In genomic region chr9:134323741-134324358, GRCh38 we compare ENCODE assay signal across 9 cellular contexts. TPM values are rescaled to one million over a fixed set of nuclear protein-coding genes. Genes with fewer than 3 reads are reported as not detected.
DNase-seq lines count a peak whose midpoint lies in the region; ATAC-seq, FAIRE-seq and TF ChIP-seq lines count a peak whose summit lies in the region.
"Had no signal": no experiment of that assay in that cellular context is flagged by ENCODE, and none has a peak within 500 bp of the region (broad histone marks: within the 10 kb centered on the region; RNA-seq: fewer than 3 reads in every experiment).

No MANE protein-coding gene starts in this region.

- H3K27ac Mint-ChIP-seq in T-helper 2 cell treated with Interferon-gamma antibody and Interleukin-4, amounts not matched to agents 5 μg/mL and 100 μg/mL, for 36 hours, result no peak overlapping the region

- H3K4me3 Mint-ChIP-seq in T-helper 2 cell treated with Interferon-gamma antibody and Interleukin-4, amounts not matched to agents 5 μg/mL and 100 μg/mL, for 36 hours, result peak overlapping the region; percentile 28

- DNase-seq in T-helper 2 cell treated with Interferon-gamma antibody and Interleukin-4, amounts not matched to agents 5 μg/mL and 100 μg/mL, for 36 hours (ENCODE audit: low spot score), result no peak
- DNase-seq in T-helper 2 cell (no peak), H1 (ENCODE audit: low read depth in 1 of 2, low spot score in 2 of 2) (no peak), midbrain (lab: John Stamatoyannopoulos, UW) (peak; percentile 66), upper lobe of right lung (peak; percentile 85), GM19240 (ENCODE audit: insufficient read length, low spot score) (no peak), SIG-M5 (lab: John Stamatoyannopoulos, UW) (no peak)
- DNase-seq in central memory CD4-positive, alpha-beta T cell, result no peak
- DNase-seq: AML-193 had no signal

- peak overlapping the region; percentile 71 for H3K18ac ChIP-seq in H1 (ENCODE audit: extremely low read depth, low read length)

- peaks cover 0 to 14% of the 10 kb centered on the region in 2 experiments; a peak in 2 of 4 replicates for H3K79me2 ChIP-seq in H1 (ENCODE audit: control insufficient read depth in 1 of 2, insufficient read depth in 2 of 2, low read length in 2 of 2)

- 0 out of 2 replicates have a peak overlapping the region, but pooled peaks have one; percentile 14 for H2AFZ ChIP-seq in H1 (ENCODE audit: low read length)

- peak overlapping the region; percentile 43; the same call in 1 of the 2 replicates for H4K8ac ChIP-seq in H1 (ENCODE audit: extremely low read depth, insufficient read depth, low read length)

- no peak overlapping the region for H4K5ac ChIP-seq in H1 (ENCODE audit: insufficient read length, low read depth, low read length)

- no peak overlapping the region; the same call in 1 of the 2 replicates for H2AK5ac ChIP-seq in H1 (ENCODE audit: low read depth, low read length)

- H3K23me2 ChIP-seq in H1 (ENCODE audit: low read depth, low read length), result peaks cover 10% of the 10 kb centered on the region; the same call in 1 of the 2 replicates

- POLR2A ChIA-PET in H1 (lab: Charles Lee; ENCODE audit: partially characterized antibody), result interaction anchor here (1.7 kb wide), 1 partner anchor 149 kb away, joined by 3 read pairs; no protein-coding TSS in a partner anchor

- 83% methylated on average over 20 of the region's 20 CpGs; no CpG with 5 or more reads in 1 of the 2 experiments for WGBS in H1 (ENCODE audit: extremely low coverage in 1 of 2, insufficient coverage in 1 of 2, insufficient read length in 1 of 2, insufficient replicate concordance in 2 of 2, low coverage in 1 of 2, low lambda C conversion rate in 2 of 2, missing lambda C conversion rate in 1 of 2), 2 experiments

- no peak overlapping the region for H3K4ac ChIP-seq in H1 (replicated peaks; ENCODE audit: insufficient read length, low read depth, low read length)

- no peak overlapping the region; a peak in 1 of 4 replicates for H3K4me2 ChIP-seq in H1 (ENCODE audit: insufficient read depth in 1 of 2, low read depth in 2 of 2, low read length in 2 of 2)

- H3K27me3 ChIP-seq in H1 (replicated peaks in 1 of 4; ENCODE audit: control insufficient read depth in 3 of 4, extremely low read depth in 1 of 4, insufficient read depth in 3 of 4, low read length in 3 of 4) (peaks cover 0 to 6% (median 2%) of the 10 kb centered on the region in 4 experiments; a peak in 3 of 7 replicates), upper lobe of right lung (no peaks in the 10 kb centered on the region)

- H4K91ac ChIP-seq in H1 (replicated peaks; ENCODE audit: insufficient read length, low read length), result peak overlapping the region; percentile 41

- H3K14ac ChIP-seq in H1 (ENCODE audit: insufficient read length), result no peak overlapping the region

- H3K36me3 ChIP-seq in H1 (ENCODE audit: control insufficient read depth in 2 of 4, insufficient read depth in 4 of 4, low read length in 3 of 4), result no peaks in the 10 kb centered on the region
- H3K36me3 ChIP-seq in upper lobe of right lung, result no peaks in the 10 kb centered on the region

- ATAC-seq in upper lobe of right lung, result peak; percentile 40

- H2BK12ac ChIP-seq in H1 (ENCODE audit: low read depth, low read length), result peak overlapping the region; percentile 96; the same call in 1 of the 2 replicates

- TF ChIP-seq RAD21 in H1 (IDR thresholded peaks at IDR 0.05 in 1 of 2, conservative IDR thresholded peaks at IDR 0.05 in 1 of 2; ENCODE audit: low read depth in 2 of 2, low read length in 2 of 2), result no peak

- no peak for TF ChIP-seq POLR2A in H1 (IDR thresholded peaks at IDR 0.05; ENCODE audit: control extremely low read depth in 1 of 2, low read depth in 2 of 2, low read length in 2 of 2)

- H3K9me3 ChIP-seq in H1 (ENCODE audit: insufficient read depth in 2 of 2, low read depth in 1 of 2, low read length in 1 of 2) (no peaks in the 10 kb centered on the region), upper lobe of right lung (no peaks in the 10 kb centered on the region)

- no peak overlapping the region for H3K23ac ChIP-seq in H1 (ENCODE audit: insufficient read length)

- H3K27ac ChIP-seq in H1 (ENCODE audit: low read depth, low read length), result no peak overlapping the region
- H3K27ac ChIP-seq in upper lobe of right lung, result peak overlapping the region; percentile 89

- peaks cover 2% of the 10 kb centered on the region for H3K4me1 Mint-ChIP-seq in T-helper 2 cell treated with Interferon-gamma antibody and Interleukin-4, amounts not matched to agents 5 μg/mL and 100 μg/mL, for 36 hours (ENCODE audit: low read depth)

- no peak overlapping the region for H3K56ac ChIP-seq in H1 (replicated peaks; ENCODE audit: insufficient read length, low read depth, low read length)

- H2BK20ac ChIP-seq in H1 (ENCODE audit: low read length), result no peak overlapping the region

- H2BK5ac ChIP-seq in H1 (ENCODE audit: low read depth, low read length), result no peak overlapping the region

- H4K20me1 ChIP-seq in H1 (replicated peaks in 1 of 2; ENCODE audit: control insufficient read depth in 1 of 2, insufficient read depth in 2 of 2, low read length in 2 of 2), result peaks cover 5 to 12% of the 10 kb centered on the region in 2 experiments

- H3K27me3 Mint-ChIP-seq in T-helper 2 cell treated with Interferon-gamma antibody and Interleukin-4, amounts not matched to agents 5 μg/mL and 100 μg/mL, for 36 hours (ENCODE audit: low read depth), result peaks cover 32% of the 10 kb centered on the region

- no peaks in the 10 kb centered on the region for H3K9me3 Mint-ChIP-seq in T-helper 2 cell treated with Interferon-gamma antibody and Interleukin-4, amounts not matched to agents 5 μg/mL and 100 μg/mL, for 36 hours

- no peak for FAIRE-seq in H1 (lab: Jason Lieb, UNC)

- H2BK120ac ChIP-seq in H1 (replicated peaks; ENCODE audit: low read depth, low read length), result no peak overlapping the region

- H3K36me3 Mint-ChIP-seq in T-helper 2 cell treated with Interferon-gamma antibody and Interleukin-4, amounts not matched to agents 5 μg/mL and 100 μg/mL, for 36 hours (ENCODE audit: low read depth), result no peaks in the 10 kb centered on the region

- no peak for TF ChIP-seq EP300 in H1 (IDR thresholded peaks at IDR 0.05; ENCODE audit: borderline replicate concordance in 1 of 2, low read depth in 2 of 2, low read length in 2 of 2)

- intact Hi-C loops in upper lobe of right lung (cut with DNase I), result no loop called here

- H3K4me1 ChIP-seq in H1 (replicated peaks in 1 of 4; ENCODE audit: control insufficient read depth in 3 of 4, insufficient read depth in 4 of 4, low read length in 3 of 4) (peaks cover 0 to 46% (median 28%) of the 10 kb centered on the region in 4 experiments; a peak in 6 of 7 replicates), upper lobe of right lung (peaks cover 33% of the 10 kb centered on the region)

- H3K9ac ChIP-seq in H1 (replicated peaks in 1 of 4; ENCODE audit: extremely low read depth in 1 of 4, low read depth in 3 of 4, low read length in 3 of 4), result no peak overlapping the region

- no peak for TF ChIP-seq CTCF in H1 (IDR thresholded peaks at IDR 0.05; ENCODE audit: control extremely low read depth in 1 of 3, insufficient read depth in 1 of 3, low read depth in 1 of 3, low read length in 3 of 3)
- TF ChIP-seq CTCF in upper lobe of right lung (IDR thresholded peaks at IDR 0.05), result no peak

- H3K79me1 ChIP-seq in H1 (ENCODE audit: low read depth, low read length), result peaks cover 5% of the 10 kb centered on the region

- no peak overlapping the region for H3K4me3 ChIP-seq in H1 (ENCODE audit: extremely low read depth in 1 of 4, insufficient read depth in 2 of 4, low read depth in 3 of 4, low read length in 4 of 4)
- H3K4me3 ChIP-seq in upper lobe of right lung, result no peak overlapping the region

- CTCF ChIA-PET in H1 (lab: Charles Lee; ENCODE audit: partially characterized antibody), result interaction anchor here (0.6 to 1.7 kb wide), 5 partner anchors 10 to 153 kb away, joined by 3 to 6 read pairs (median 3); no protein-coding TSS in a partner anchor

- H2BK15ac ChIP-seq in H1 (ENCODE audit: low read length), result peak overlapping the region; percentile 40; the same call in 1 of the 2 replicates

TF ChIP-seq in H1, 55 proteins besides CTCF, POLR2A, EP300 and RAD21:
- TF ChIP-seq SUZ12 (IDR thresholded peaks at IDR 0.05; ENCODE audit: low read length) (no peak), RFX5 (IDR thresholded peaks at IDR 0.05; ENCODE audit: borderline replicate concordance, low read depth, low read length) (no peak), EGR1 (IDR thresholded peaks at IDR 0.05; ENCODE audit: borderline replicate concordance, low read depth, low read length) (no peak)

RNA-seq across cellular contexts. Expression of gene RXRA, which starts 2.4 kb away (rescaled TPM):
- 28.1 and 29.4 TPM in 2 replicates for total RNA-seq in H1 (2021; fragmentation: NEBNext Ultra II Directional; extraction: Animal tissue kit (Norgen Biotek cat#: 25700))
- polyA plus RNA-seq in H1 (2011; rRNA removed), result 9.8 and 21.0 TPM in 2 replicates
- 14.3 TPM for polyA plus RNA-seq in H1 (2011; cell fraction: cytosol; rRNA removed)
- polyA plus RNA-seq in H1 (2011; cell fraction: nucleus; rRNA removed), result 27.1 TPM
- polyA plus RNA-seq in H1 (2012, experiment 1 of 2), result 14.2 to 23.4 TPM (median 21.5 TPM) in 4 replicates
- polyA plus RNA-seq in H1 (2012, experiment 2 of 2), result 17.1 TPM
- 14.4 TPM for polyA plus RNA-seq in H1 (2013, experiment 1 of 2)
- 14.7 TPM for polyA plus RNA-seq in H1 (2013, experiment 2 of 2)
- polyA minus RNA-seq in H1 (2011; rRNA and poly(A)+ RNA removed), result 9.7 and 12.2 TPM in 2 replicates
- 14.5 TPM for polyA minus RNA-seq in H1 (2011; cell fraction: cytosol; rRNA and poly(A)+ RNA removed)
- 13.4 TPM for polyA minus RNA-seq in H1 (2011; cell fraction: nucleus; rRNA and poly(A)+ RNA removed)
- 80.6 TPM for total RNA-seq in upper lobe of right lung

Comparison
In these comparisons a context has a peak if more than half of its experiments do, and no peak if none do; other contexts are left out.
1. DNase-seq: peak in midbrain (single experiment) and upper lobe of right lung (single experiment); none in T-helper 2 cell treated with Interferon-gamma antibody and Interleukin-4, amounts not matched to agents 5 μg/mL and 100 μg/mL, for 36 hours (single experiment), T-helper 2 cell (0 of 5), H1 (0 of 2), GM19240 (single experiment), central memory CD4-positive, alpha-beta T cell (single experiment) and SIG-M5 (single experiment).